In genomic region chr5:980001-980588, GRCh38 we compare ENCODE assay signal across 15 cellular contexts. TPM values are rescaled to one million over a fixed set of nuclear protein-coding genes. Genes with fewer than 3 reads are reported as not detected.
DNase-seq lines count a peak whose midpoint lies in the region; ATAC-seq, FAIRE-seq and TF ChIP-seq lines count a peak whose summit lies in the region.
"Had no signal": no experiment of that assay in that cellular context is flagged by ENCODE, and none has a peak within 500 bp of the region (broad histone marks: within the 10 kb centered on the region; RNA-seq: fewer than 3 reads in every experiment).

No MANE protein-coding gene starts in this region.

- peaks cover 4% of the 10 kb centered on the region for H3K27me3 Mint-ChIP-seq in activated T-helper 2 cell treated with anti-CD3 and anti-CD28 coated beads, Interferon-gamma antibody, Interleukin-2, Interleukin-4, amounts not matched to agents 10 μg/mL and 5 μg/mL and 100 μg/mL, durations not matched to agents 14 hours and 24 hours and 36 hours (ENCODE audit: low read depth)

- no peak for ATAC-seq in HG03342 (IDR thresholded peaks at IDR 0.05; ENCODE audit: unreplicated experiment)
- ATAC-seq: activated T-cell treated with anti-CD3 and anti-CD28 coated beads, Interleukin-2, amount 50 U/mL, for 72 hours; Panc1 had no signal

- TF ChIP-seq CTCF in kidney (IDR thresholded peaks at IDR 0.05; ENCODE audit: borderline replicate concordance, extremely low read depth, insufficient read depth) (no peak), spleen (IDR thresholded peaks at IDR 0.05 in 8 of 11, conservative IDR thresholded peaks at IDR 0.05 in 3 of 11) (no peak)

- WGBS in spleen, 5 donors: 56 to 66% (median 61%) methylated on average over 17 of the region's 17 CpGs

- DNase-seq in NCI-H146 (lab: John Stamatoyannopoulos, UW) (peak; percentile 35), NCI-H146 treated with DMSO at 0.1 percent for 48 hours (lab: John Stamatoyannopoulos, UW; ENCODE audit: unreplicated experiment) (no peak), kidney (peak; percentile 72), spleen (no peak), NCI-H446 (lab: John Stamatoyannopoulos, UW) (no peak), H54 (ENCODE audit: insufficient read length, low spot score) (no peak)
- no peak for DNase-seq in activated T-helper 2 cell treated with anti-CD3 and anti-CD28 coated beads, Interferon-gamma antibody, Interleukin-2, Interleukin-4, amounts not matched to agents 10 μg/mL and 5 μg/mL and 100 μg/mL, durations not matched to agents 14 hours and 24 hours and 36 hours (ENCODE audit: low spot score)
- DNase-seq: activated T-cell treated with anti-CD3 and anti-CD28 coated beads, Interleukin-2, amount 50 U/mL, for 72 hours; DND-41; NCI-H1694 treated with DMSO at 0.1 percent for 48 hours had no signal

- no peak overlapping the region for H3K4me3 Mint-ChIP-seq in activated T-helper 2 cell treated with anti-CD3 and anti-CD28 coated beads, Interferon-gamma antibody, Interleukin-2, Interleukin-4, amounts not matched to agents 10 μg/mL and 5 μg/mL and 100 μg/mL, durations not matched to agents 14 hours and 24 hours and 36 hours (ENCODE audit: low read depth)
- H3K4me3 Mint-ChIP-seq: activated T-cell treated with anti-CD3 and anti-CD28 coated beads, Interleukin-2, amount 50 U/mL, for 72 hours; memory B cell had no signal

- peaks cover 0 to 3% of the 10 kb centered on the region in 2 donors for H3K4me1 ChIP-seq in kidney (ENCODE audit: control insufficient read depth in 1 of 2, insufficient read depth in 1 of 2, low read depth in 1 of 2, low read length in 2 of 2)
- H3K4me1 ChIP-seq in spleen: peaks cover 0 to 12% (median 0%) of the 10 kb centered on the region in 6 donors

- no peak for TF ChIP-seq POLR2A in spleen (IDR thresholded peaks at IDR 0.05)
- TF ChIP-seq POLR2A in H54 (IDR thresholded peaks at IDR 0.05; ENCODE audit: low read depth, low read length): no peak

- H3K9me3 ChIP-seq in kidney (ENCODE audit: control insufficient read depth in 1 of 2, low read length in 2 of 2): peaks cover 0 to 2% of the 10 kb centered on the region in 2 donors
- peaks cover 0 to 10% (median 0%) of the 10 kb centered on the region in 8 donors for H3K9me3 ChIP-seq in spleen

- peaks cover 9% of the 10 kb centered on the region for H3K9me3 Mint-ChIP-seq in activated T-helper 2 cell treated with anti-CD3 and anti-CD28 coated beads, Interferon-gamma antibody, Interleukin-2, Interleukin-4, amounts not matched to agents 10 μg/mL and 5 μg/mL and 100 μg/mL, durations not matched to agents 14 hours and 24 hours and 36 hours

- H3K4me3 ChIP-seq in kidney (ENCODE audit: low read length in 2 of 2) (no peak overlapping the region), spleen (no peak overlapping the region)

- H3K4me1 Mint-ChIP-seq in activated T-helper 2 cell treated with anti-CD3 and anti-CD28 coated beads, Interferon-gamma antibody, Interleukin-2, Interleukin-4, amounts not matched to agents 10 μg/mL and 5 μg/mL and 100 μg/mL, durations not matched to agents 14 hours and 24 hours and 36 hours (ENCODE audit: low read depth): peaks cover 39% of the 10 kb centered on the region

- H3K27ac ChIP-seq in kidney (ENCODE audit: low read depth in 2 of 2, low read length in 2 of 2) (peak overlapping the region in 1 of 2 donors; percentile 23), spleen (peak overlapping the region in 6 of 8 donors; percentile 44 to 68 (median 65))
- H3K27ac ChIP-seq: 22Rv1, VCaP had no signal

- peak overlapping the region; percentile 54 for H3K27ac Mint-ChIP-seq in activated T-helper 2 cell treated with anti-CD3 and anti-CD28 coated beads, Interferon-gamma antibody, Interleukin-2, Interleukin-4, amounts not matched to agents 10 μg/mL and 5 μg/mL and 100 μg/mL, durations not matched to agents 14 hours and 24 hours and 36 hours
- H3K27ac Mint-ChIP-seq: activated T-cell treated with anti-CD3 and anti-CD28 coated beads, Interleukin-2, amount 50 U/mL, for 72 hours; memory B cell had no signal

- peaks cover 16% of the 10 kb centered on the region for H3K36me3 Mint-ChIP-seq in activated T-helper 2 cell treated with anti-CD3 and anti-CD28 coated beads, Interferon-gamma antibody, Interleukin-2, Interleukin-4, amounts not matched to agents 10 μg/mL and 5 μg/mL and 100 μg/mL, durations not matched to agents 14 hours and 24 hours and 36 hours (ENCODE audit: low read depth)

- no peaks in the 10 kb centered on the region for H3K36me3 ChIP-seq in kidney (ENCODE audit: control insufficient read depth in 1 of 2, insufficient read depth in 2 of 2, low read length in 2 of 2)
- no peaks in the 10 kb centered on the region for H3K36me3 ChIP-seq in spleen

- intact Hi-C loops in activated T-helper 2 cell treated with anti-CD3 and anti-CD28 coated beads, Interferon-gamma antibody, Interleukin-2, Interleukin-4, amounts not matched to agents 10 μg/mL and 5 μg/mL and 100 μg/mL, durations not matched to agents 14 hours and 24 hours and 36 hours (cut with micrococcal nuclease): no loop called here
- intact Hi-C loops in kidney (cut with DNase I): no loop called here
- intact Hi-C loops in spleen (cut with DNase I; ENCODE audit: low total_unique reads): no loop called here

- no peak for FAIRE-seq in kidney (lab: Jason Lieb, UNC)
- FAIRE-seq in H54 (lab: Jason Lieb, UNC): no peak

- no peak overlapping the region for H3K9ac ChIP-seq in kidney (ENCODE audit: low read length in 2 of 2)

- peaks cover 0 to 32% (median 0%) of the 10 kb centered on the region in 7 donors for H3K27me3 ChIP-seq in spleen (replicated peaks in 1 of 7)

RNA-seq across cellular contexts. Expression of gene NKD2, which starts 28.5 kb away (rescaled TPM):
- total RNA-seq in activated T-helper 2 cell treated with anti-CD3 and anti-CD28 coated beads, Interferon-gamma antibody, Interleukin-2, Interleukin-4, amounts not matched to agents 10 μg/mL and 5 μg/mL and 100 μg/mL, durations not matched to agents 14 hours and 24 hours and 36 hours: 14.4 TPM in 2 replicates
- 14.1 TPM for total RNA-seq in kidney
- 7.9 TPM for polyA plus RNA-seq in kidney (ENCODE audit: insufficient read depth, low read depth, low replicate concordance)
- total RNA-seq in spleen: 10 to 100 TPM in 6 of 7 donors, 1 to 10 TPM in 1; 1.4 to 52.3 (median 17.9) TPM
- 10 to 100 TPM in 1 of 3 donors, 1 to 10 TPM in 2; 5.9 to 16.4 (median 7.0) TPM for polyA plus RNA-seq in spleen

Comparison
In these comparisons a context has a peak if more than half of its experiments do, and no peak if none do; other contexts are left out.
1. DNase-seq: peak in NCI-H146 (single experiment) and kidney (single experiment); none in NCI-H146 treated with DMSO at 0.1 percent for 48 hours (single experiment), activated T-helper 2 cell treated with anti-CD3 and anti-CD28 coated beads, Interferon-gamma antibody, Interleukin-2, Interleukin-4, amounts not matched to agents 10 μg/mL and 5 μg/mL and 100 μg/mL, durations not matched to agents 14 hours and 24 hours and 36 hours (single experiment), spleen (single experiment), NCI-H446 (0 of 2) and H54 (single experiment).